ENCODE assay signal across 15 cellular contexts in the genomic region with DNA sequence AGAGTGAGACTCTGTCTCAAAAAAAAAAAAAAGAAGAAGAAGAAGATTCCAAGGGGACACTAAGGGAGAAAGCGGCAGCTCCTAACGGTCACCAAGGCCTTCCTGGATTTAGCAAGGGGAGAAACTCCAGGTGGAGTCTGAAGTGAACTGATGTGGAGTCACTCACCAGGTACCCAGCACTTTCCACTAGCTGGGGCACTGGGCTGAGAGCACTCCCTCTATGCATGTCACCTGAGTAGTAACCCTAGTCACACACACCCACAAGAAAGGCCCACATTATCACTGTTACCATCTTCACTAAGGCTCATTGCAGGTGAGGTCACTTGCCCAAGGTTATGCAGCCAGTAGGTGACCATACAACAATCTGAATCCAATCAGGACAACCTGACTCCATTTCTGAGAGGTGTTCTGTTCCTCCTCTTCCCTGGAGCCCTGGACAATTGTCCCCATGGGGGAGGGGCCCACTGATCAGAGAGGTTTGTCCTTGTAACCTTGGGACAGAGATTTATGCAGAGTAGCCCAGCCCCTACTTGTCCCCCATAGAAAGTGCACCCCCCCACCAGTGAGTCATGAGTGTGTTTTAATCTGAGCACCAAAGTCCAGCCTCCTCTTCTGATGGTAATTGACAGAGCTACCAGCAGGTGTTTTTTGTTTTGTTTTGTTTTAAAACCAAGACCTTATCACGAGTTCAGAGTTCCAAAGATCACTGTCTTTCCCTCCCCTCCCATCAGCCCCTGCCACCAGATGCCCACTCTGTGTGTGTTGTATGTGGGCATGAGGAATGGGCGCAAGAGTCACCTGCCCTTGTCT. TPM values are rescaled to one million over a fixed set of nuclear protein-coding genes. Genes with fewer than 3 reads are reported as not detected.
A peak's percentile ranks its signal among the peaks of the same experiment; 100 is the strongest.
DNase-seq lines count a peak whose midpoint lies in the region; ATAC-seq, FAIRE-seq and TF ChIP-seq lines count a peak whose summit lies in the region.
"Had no signal": no experiment of that assay in that cellular context is flagged by ENCODE, and none has a peak within 500 bp of the region (broad histone marks: within the 10 kb centered on the region; RNA-seq: fewer than 3 reads in every experiment).

No MANE protein-coding gene starts in this region.

- H3K27me3 ChIP-seq in CD4-positive, CD25-positive, alpha-beta regulatory T cell (ENCODE audit: control insufficient read depth, insufficient read depth, low read length): no peaks in the 10 kb centered on the region

- H3K4me3 ChIP-seq in CD4-positive, CD25-positive, alpha-beta regulatory T cell (ENCODE audit: low read depth, low read length): peak overlapping the region; percentile 37
- H3K4me3 ChIP-seq in mucosa of descending colon: no peak overlapping the region
- H3K4me3 ChIP-seq: psoas muscle, thoracic aorta had no signal

- no peaks in the 10 kb centered on the region for H3K36me3 Mint-ChIP-seq in CD4-positive, CD25-positive, alpha-beta regulatory T cell
- H3K36me3 Mint-ChIP-seq in activated T-helper 2 cell treated with anti-CD3 and anti-CD28 coated beads, Interferon-gamma antibody, Interleukin-2, Interleukin-4, amounts not matched to agents 10 μg/mL and 5 μg/mL and 100 μg/mL, durations not matched to agents 14 hours and 24 hours and 36 hours (ENCODE audit: low read depth): no peaks in the 10 kb centered on the region

- H3K36me3 ChIP-seq in CD4-positive, CD25-positive, alpha-beta regulatory T cell (ENCODE audit: control insufficient read depth, insufficient read depth, low read length): no peaks in the 10 kb centered on the region
- no peaks in the 10 kb centered on the region for H3K36me3 ChIP-seq in mucosa of descending colon (ENCODE audit: low read depth)
- H3K36me3 ChIP-seq: thoracic aorta had no signal

- peak in 1 of 3 donors; percentile 42 for DNase-seq in CD4-positive, CD25-positive, alpha-beta regulatory T cell
- DNase-seq in GM19239 (ENCODE audit: insufficient read length, low spot score): no peak
- DNase-seq in activated T-helper 2 cell treated with anti-CD3 and anti-CD28 coated beads, Interferon-gamma antibody, Interleukin-2, Interleukin-4, amounts not matched to agents 10 μg/mL and 5 μg/mL and 100 μg/mL, durations not matched to agents 14 hours and 24 hours and 36 hours (ENCODE audit: low spot score): no peak
- peak in 1 of 3 donors; percentile 47 for DNase-seq in mucosa of descending colon
- no peak for DNase-seq in COLO829 (ENCODE audit: low spot score)
- DNase-seq in NCI-H1105 treated with DMSO at 0.1 percent for 48 hours (lab: John Stamatoyannopoulos, UW): no peak
- DNase-seq: activated effector memory CD4-positive, alpha-beta T cell treated with Interleukin-2 at 50 U/mL for 16 hours; foreskin melanocyte; left ventricle myocardium superior; NCI-H1417 treated with DMSO at 0.1 percent for 48 hours; stimulated activated CD4-positive, alpha-beta T cell treated with anti-CD3 and anti-CD28 coated beads, Interleukin-4, amount 100 ng/mL, for 24 hours had no signal

- peak overlapping the region; percentile 88 to 94 (median 93) for H3K27ac Mint-ChIP-seq in CD4-positive, CD25-positive, alpha-beta regulatory T cell
- peak overlapping the region; percentile 93 for H3K27ac Mint-ChIP-seq in activated T-helper 2 cell treated with anti-CD3 and anti-CD28 coated beads, Interferon-gamma antibody, Interleukin-2, Interleukin-4, amounts not matched to agents 10 μg/mL and 5 μg/mL and 100 μg/mL, durations not matched to agents 14 hours and 24 hours and 36 hours

- peak overlapping the region; percentile 8 to 86 (median 43) for H3K4me3 Mint-ChIP-seq in CD4-positive, CD25-positive, alpha-beta regulatory T cell
- no peak overlapping the region for H3K4me3 Mint-ChIP-seq in activated T-helper 2 cell treated with anti-CD3 and anti-CD28 coated beads, Interferon-gamma antibody, Interleukin-2, Interleukin-4, amounts not matched to agents 10 μg/mL and 5 μg/mL and 100 μg/mL, durations not matched to agents 14 hours and 24 hours and 36 hours (ENCODE audit: low read depth)

- H3K9me3 ChIP-seq in CD4-positive, CD25-positive, alpha-beta regulatory T cell (ENCODE audit: control insufficient read depth in 2 of 2, low read length in 2 of 2): no peaks in the 10 kb centered on the region
- H3K9me3 ChIP-seq in mucosa of descending colon: no peaks in the 10 kb centered on the region
- H3K9me3 ChIP-seq: psoas muscle, thoracic aorta had no signal

- H3K27me3 Mint-ChIP-seq in CD4-positive, CD25-positive, alpha-beta regulatory T cell: peaks cover 4% of the 10 kb centered on the region
- H3K27me3 Mint-ChIP-seq in activated T-helper 2 cell treated with anti-CD3 and anti-CD28 coated beads, Interferon-gamma antibody, Interleukin-2, Interleukin-4, amounts not matched to agents 10 μg/mL and 5 μg/mL and 100 μg/mL, durations not matched to agents 14 hours and 24 hours and 36 hours (ENCODE audit: low read depth): no peaks in the 10 kb centered on the region

- peaks cover 94% of the 10 kb centered on the region for H3K4me1 ChIP-seq in CD4-positive, CD25-positive, alpha-beta regulatory T cell (ENCODE audit: control insufficient read depth, insufficient read depth, low read length, poor library complexity, severe bottlenecking)
- H3K4me1 ChIP-seq in mucosa of descending colon (ENCODE audit: low read depth): no peaks in the 10 kb centered on the region
- H3K4me1 ChIP-seq: psoas muscle had no signal

- FAIRE-seq in GM19239 (lab: Jason Lieb, UNC): peak; percentile 96

- no peaks in the 10 kb centered on the region for H3K9me3 Mint-ChIP-seq in CD4-positive, CD25-positive, alpha-beta regulatory T cell
- H3K9me3 Mint-ChIP-seq in activated T-helper 2 cell treated with anti-CD3 and anti-CD28 coated beads, Interferon-gamma antibody, Interleukin-2, Interleukin-4, amounts not matched to agents 10 μg/mL and 5 μg/mL and 100 μg/mL, durations not matched to agents 14 hours and 24 hours and 36 hours: no peaks in the 10 kb centered on the region

- no peak for ATAC-seq in CD4-positive, CD25-positive, alpha-beta regulatory T cell (ENCODE audit: low read depth in 2 of 2)
- ATAC-seq in mucosa of descending colon (peak; percentile 49), GM21717 (IDR thresholded peaks at IDR 0.05; ENCODE audit: unreplicated experiment) (no peak), HG03108 (IDR thresholded peaks at IDR 0.05; ENCODE audit: unreplicated experiment) (no peak)
- ATAC-seq: psoas muscle had no signal

- H3K4me1 Mint-ChIP-seq in CD4-positive, CD25-positive, alpha-beta regulatory T cell: peaks cover 7 to 91% (median 36%) of the 10 kb centered on the region in 4 donors
- H3K4me1 Mint-ChIP-seq in activated T-helper 2 cell treated with anti-CD3 and anti-CD28 coated beads, Interferon-gamma antibody, Interleukin-2, Interleukin-4, amounts not matched to agents 10 μg/mL and 5 μg/mL and 100 μg/mL, durations not matched to agents 14 hours and 24 hours and 36 hours (ENCODE audit: low read depth): peaks cover 49% of the 10 kb centered on the region

- intact Hi-C loops in activated T-helper 2 cell treated with anti-CD3 and anti-CD28 coated beads, Interferon-gamma antibody, Interleukin-2, Interleukin-4, amounts not matched to agents 10 μg/mL and 5 μg/mL and 100 μg/mL, durations not matched to agents 14 hours and 24 hours and 36 hours (cut with micrococcal nuclease): no loop called here
- intact Hi-C loops in mucosa of descending colon (cut with DNase I, micrococcal nuclease): no loop called here

- no peak for TF ChIP-seq CTCF in mucosa of descending colon (IDR thresholded peaks at IDR 0.05)

- peak overlapping the region; percentile 77 for H3K27ac ChIP-seq in CD4-positive, CD25-positive, alpha-beta regulatory T cell (ENCODE audit: insufficient read depth, low read length, poor library complexity, severe bottlenecking)
- H3K27ac ChIP-seq: psoas muscle, thoracic aorta had no signal

RNA-seq across cellular contexts. Expression of gene SASH3, which starts 5.9 kb away (rescaled TPM):
- 117 TPM for total RNA-seq in CD4-positive, CD25-positive, alpha-beta regulatory T cell
- polyA plus RNA-seq in CD4-positive, CD25-positive, alpha-beta regulatory T cell: 100 to 1,000 TPM; 161 to 205 (median 193) TPM
- 89.8 and 102 TPM in 2 replicates for total RNA-seq in activated T-helper 2 cell treated with anti-CD3 and anti-CD28 coated beads, Interferon-gamma antibody, Interleukin-2, Interleukin-4, amounts not matched to agents 10 μg/mL and 5 μg/mL and 100 μg/mL, durations not matched to agents 14 hours and 24 hours and 36 hours
- total RNA-seq in mucosa of descending colon: 10 to 100 TPM in 1 of 3 donors, 1 to 10 TPM in 2; 6.1 to 10.1 (median 7.2) TPM

RNA-seq across cellular contexts. Expression of gene XPNPEP2, which starts 35.1 kb away (rescaled TPM):
- 0.99 TPM for total RNA-seq in CD4-positive, CD25-positive, alpha-beta regulatory T cell
- polyA plus RNA-seq in CD4-positive, CD25-positive, alpha-beta regulatory T cell: under 1 TPM; 0.17 to 0.75 (median 0.41) TPM
- total RNA-seq in activated T-helper 2 cell treated with anti-CD3 and anti-CD28 coated beads, Interferon-gamma antibody, Interleukin-2, Interleukin-4, amounts not matched to agents 10 μg/mL and 5 μg/mL and 100 μg/mL, durations not matched to agents 14 hours and 24 hours and 36 hours: 0.11 and 0.16 TPM in 2 replicates
- 10 to 100 TPM in 2 of 3 donors, 1 to 10 TPM in 1; 4.9 to 14.5 (median 11.3) TPM for total RNA-seq in mucosa of descending colon
